In the genomic region with DNA sequence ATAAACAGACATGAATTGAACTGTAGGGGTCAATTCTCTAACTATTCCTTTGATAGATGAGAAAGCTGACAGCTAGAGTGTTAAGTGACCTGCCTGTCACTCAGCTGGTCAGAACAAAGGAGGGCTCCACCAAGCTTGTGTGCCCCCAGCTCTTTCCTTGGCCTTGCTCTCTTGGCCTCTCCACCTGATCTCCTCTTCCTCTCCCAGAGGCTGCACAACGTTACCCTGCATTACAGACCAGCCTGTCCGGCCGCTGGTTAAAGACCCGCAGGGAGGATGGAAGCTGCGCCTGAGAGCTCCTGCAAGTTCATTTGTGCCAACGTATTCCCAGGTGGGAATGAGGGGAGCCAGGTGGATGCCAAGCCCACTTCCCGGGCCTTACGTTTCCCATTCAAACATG, we compare ENCODE assay signal across 1 cellular context.
TF ChIP-seq lines count a peak whose summit lies in the region.

No MANE protein-coding gene starts in this region.

TF ChIP-seq in GM23338, 12 proteins besides CTCF, POLR2A, EP300 and RAD21 (continued from another document):
- TF ChIP-seq, protein P1, sequence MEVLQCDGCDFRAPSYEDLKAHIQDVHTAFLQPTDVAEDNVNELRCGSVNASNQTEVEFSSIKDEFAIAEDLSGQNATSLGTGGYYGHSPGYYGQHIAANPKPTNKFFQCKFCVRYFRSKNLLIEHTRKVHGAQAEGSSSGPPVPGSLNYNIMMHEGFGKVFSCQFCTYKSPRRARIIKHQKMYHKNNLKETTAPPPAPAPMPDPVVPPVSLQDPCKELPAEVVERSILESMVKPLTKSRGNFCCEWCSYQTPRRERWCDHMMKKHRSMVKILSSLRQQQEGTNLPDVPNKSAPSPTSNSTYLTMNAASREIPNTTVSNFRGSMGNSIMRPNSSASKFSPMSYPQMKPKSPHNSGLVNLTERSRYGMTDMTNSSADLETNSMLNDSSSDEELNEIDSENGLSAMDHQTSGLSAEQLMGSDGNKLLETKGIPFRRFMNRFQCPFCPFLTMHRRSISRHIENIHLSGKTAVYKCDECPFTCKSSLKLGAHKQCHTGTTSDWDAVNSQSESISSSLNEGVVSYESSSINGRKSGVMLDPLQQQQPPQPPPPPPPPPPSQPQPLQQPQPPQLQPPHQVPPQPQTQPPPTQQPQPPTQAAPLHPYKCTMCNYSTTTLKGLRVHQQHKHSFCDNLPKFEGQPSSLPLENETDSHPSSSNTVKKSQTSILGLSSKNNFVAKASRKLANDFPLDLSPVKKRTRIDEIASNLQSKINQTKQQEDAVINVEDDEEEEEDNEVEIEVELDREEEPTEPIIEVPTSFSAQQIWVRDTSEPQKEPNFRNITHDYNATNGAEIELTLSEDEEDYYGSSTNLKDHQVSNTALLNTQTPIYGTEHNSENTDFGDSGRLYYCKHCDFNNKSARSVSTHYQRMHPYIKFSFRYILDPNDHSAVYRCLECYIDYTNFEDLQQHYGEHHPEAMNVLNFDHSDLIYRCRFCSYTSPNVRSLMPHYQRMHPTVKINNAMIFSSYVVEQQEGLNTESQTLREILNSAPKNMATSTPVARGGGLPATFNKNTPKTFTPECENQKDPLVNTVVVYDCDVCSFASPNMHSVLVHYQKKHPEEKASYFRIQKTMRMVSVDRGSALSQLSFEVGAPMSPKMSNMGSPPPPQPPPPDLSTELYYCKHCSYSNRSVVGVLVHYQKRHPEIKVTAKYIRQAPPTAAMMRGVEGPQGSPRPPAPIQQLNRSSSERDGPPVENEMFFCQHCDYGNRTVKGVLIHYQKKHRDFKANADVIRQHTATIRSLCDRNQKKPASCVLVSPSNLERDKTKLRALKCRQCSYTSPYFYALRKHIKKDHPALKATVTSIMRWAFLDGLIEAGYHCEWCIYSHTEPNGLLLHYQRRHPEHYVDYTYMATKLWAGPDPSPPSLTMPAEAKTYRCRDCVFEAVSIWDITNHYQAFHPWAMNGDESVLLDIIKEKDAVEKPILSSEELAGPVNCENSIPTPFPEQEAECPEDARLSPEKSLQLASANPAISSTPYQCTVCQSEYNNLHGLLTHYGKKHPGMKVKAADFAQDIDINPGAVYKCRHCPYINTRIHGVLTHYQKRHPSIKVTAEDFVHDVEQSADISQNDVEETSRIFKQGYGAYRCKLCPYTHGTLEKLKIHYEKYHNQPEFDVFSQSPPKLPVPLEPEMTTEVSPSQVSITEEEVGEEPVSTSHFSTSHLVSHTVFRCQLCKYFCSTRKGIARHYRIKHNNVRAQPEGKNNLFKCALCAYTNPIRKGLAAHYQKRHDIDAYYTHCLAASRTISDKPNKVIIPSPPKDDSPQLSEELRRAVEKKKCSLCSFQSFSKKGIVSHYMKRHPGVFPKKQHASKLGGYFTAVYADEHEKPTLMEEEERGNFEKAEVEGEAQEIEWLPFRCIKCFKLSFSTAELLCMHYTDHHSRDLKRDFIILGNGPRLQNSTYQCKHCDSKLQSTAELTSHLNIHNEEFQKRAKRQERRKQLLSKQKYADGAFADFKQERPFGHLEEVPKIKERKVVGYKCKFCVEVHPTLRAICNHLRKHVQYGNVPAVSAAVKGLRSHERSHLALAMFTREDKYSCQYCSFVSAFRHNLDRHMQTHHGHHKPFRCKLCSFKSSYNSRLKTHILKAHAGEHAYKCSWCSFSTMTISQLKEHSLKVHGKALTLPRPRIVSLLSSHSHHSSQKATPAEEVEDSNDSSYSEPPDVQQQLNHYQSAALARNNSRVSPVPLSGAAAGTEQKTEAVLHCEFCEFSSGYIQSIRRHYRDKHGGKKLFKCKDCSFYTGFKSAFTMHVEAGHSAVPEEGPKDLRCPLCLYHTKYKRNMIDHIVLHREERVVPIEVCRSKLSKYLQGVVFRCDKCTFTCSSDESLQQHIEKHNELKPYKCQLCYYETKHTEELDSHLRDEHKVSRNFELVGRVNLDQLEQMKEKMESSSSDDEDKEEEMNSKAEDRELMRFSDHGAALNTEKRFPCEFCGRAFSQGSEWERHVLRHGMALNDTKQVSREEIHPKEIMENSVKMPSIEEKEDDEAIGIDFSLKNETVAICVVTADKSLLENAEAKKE (CRISPR knock-in tag; IDR thresholded peaks at IDR 0.05) = no peak
- TF ChIP-seq ZNF114 (CRISPR knock-in tag; IDR thresholded peaks at IDR 0.05) = no peak
- no peak for TF ChIP-seq STAT1 (IDR thresholded peaks at IDR 0.05; ENCODE audit: unreplicated experiment)
- no peak for TF ChIP-seq EZH2phosphoT487 (IDR thresholded peaks at IDR 0.05; ENCODE audit: unreplicated experiment)
- TF ChIP-seq CREB1 (CRISPR knock-in tag; IDR thresholded peaks at IDR 0.05; ENCODE audit: low read depth) = no peak
- no peak for TF ChIP-seq ZNF331 (CRISPR knock-in tag; IDR thresholded peaks at IDR 0.05; ENCODE audit: low read depth)
- TF ChIP-seq, protein P2, sequence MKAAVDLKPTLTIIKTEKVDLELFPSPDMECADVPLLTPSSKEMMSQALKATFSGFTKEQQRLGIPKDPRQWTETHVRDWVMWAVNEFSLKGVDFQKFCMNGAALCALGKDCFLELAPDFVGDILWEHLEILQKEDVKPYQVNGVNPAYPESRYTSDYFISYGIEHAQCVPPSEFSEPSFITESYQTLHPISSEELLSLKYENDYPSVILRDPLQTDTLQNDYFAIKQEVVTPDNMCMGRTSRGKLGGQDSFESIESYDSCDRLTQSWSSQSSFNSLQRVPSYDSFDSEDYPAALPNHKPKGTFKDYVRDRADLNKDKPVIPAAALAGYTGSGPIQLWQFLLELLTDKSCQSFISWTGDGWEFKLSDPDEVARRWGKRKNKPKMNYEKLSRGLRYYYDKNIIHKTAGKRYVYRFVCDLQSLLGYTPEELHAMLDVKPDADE (IDR thresholded peaks at IDR 0.05) = no peak
